Comparison of ENCODE assay signal across 8 cellular contexts in genomic region chr3:185253645-185254410, GRCh38. TPM values are rescaled to one million over a fixed set of nuclear protein-coding genes. Genes with fewer than 3 reads are reported as not detected.
A peak's percentile ranks its signal among the peaks of the same experiment; 100 is the strongest.
DNase-seq lines count a peak whose midpoint lies in the region; ATAC-seq, FAIRE-seq and TF ChIP-seq lines count a peak whose summit lies in the region.

Gene EHHADH (minus strand): TSS chr3:185254049. CDS start chr3:185254022, 27 bp downstream.

- peak within 1 kb of the TSS; percentile 42; the same call in 1 of the 2 replicates for H3K27ac ChIP-seq in SJCRH30
- H3K27ac ChIP-seq in pancreas, result peak within 1 kb of the TSS; percentile 5 to 65 (median 62)
- peak within 1 kb of the TSS; percentile 48 to 49 for H3K27ac ChIP-seq in thoracic aorta

- H3K4me1 Mint-ChIP-seq in activated naive CD4-positive, alpha-beta T cell treated with anti-CD3 and anti-CD28 coated beads for 36 hours (ENCODE audit: low read depth), result peaks cover 4% of the 10 kb centered on the region

- intact Hi-C loops in activated naive CD4-positive, alpha-beta T cell treated with anti-CD3 and anti-CD28 coated beads for 36 hours (cut with micrococcal nuclease), result loop anchor here (1.0 kb wide), 1 partner anchor 29 kb away; no protein-coding TSS in a partner anchor
- intact Hi-C loops in pancreas (cut with DNase I), result no loop called here

- H3K27me3 ChIP-seq in SJCRH30, result no peaks in the 10 kb centered on the region
- H3K27me3 ChIP-seq in pancreas, result no peaks in the 10 kb centered on the region
- H3K27me3 ChIP-seq in thoracic aorta (replicated peaks; ENCODE audit: insufficient read depth), result no peaks in the 10 kb centered on the region

- in situ Hi-C loops in ACHN (cut with HindIII; ENCODE audit: low pct_ligation_motif_present, low pct_unique_long_range_greater_than_20kb, low sequenced_read_pairs), result no loop called here

- H3K4me3 ChIP-seq in SJCRH30 (peak within 1 kb of the TSS; percentile 72), pancreas (peak within 1 kb of the TSS; percentile 43 to 69 (median 54)), thoracic aorta (peak within 1 kb of the TSS; percentile 94)

- 0 out of 2 replicates have a peak, but pooled peaks cover 3% of the 10 kb centered on the region for H3K9me3 ChIP-seq in SJCRH30 (replicated peaks)
- no peaks in the 10 kb centered on the region for H3K9me3 ChIP-seq in pancreas
- peaks cover 4% of the 10 kb centered on the region for H3K9me3 ChIP-seq in thoracic aorta

- H3K36me3 ChIP-seq in SJCRH30 (no peaks in the 10 kb centered on the region), pancreas (no peaks in the 10 kb centered on the region), thoracic aorta (no peaks in the 10 kb centered on the region)

- CTCF ChIA-PET in activated naive CD4-positive, alpha-beta T cell treated with anti-CD3 and anti-CD28 coated beads for 36 hours (lab: Charles Lee), result interaction anchor here (0.5 to 1.4 kb wide), 3 partner anchors 22 to 54 kb away, joined by 3 to 5 read pairs (median 3); no protein-coding TSS in a partner anchor

- no peak for FAIRE-seq in pancreas (lab: Jason Lieb, UNC)

- TF ChIP-seq CTCF in pancreas (IDR thresholded peaks at IDR 0.05), result no peak
- no peak for TF ChIP-seq CTCF in thoracic aorta (IDR thresholded peaks at IDR 0.05)

- 0 out of 2 replicates have a peak, but pooled peaks cover 4% of the 10 kb centered on the region for H3K4me1 ChIP-seq in SJCRH30
- H3K4me1 ChIP-seq in pancreas, result peaks cover 8 to 18% (median 9%) of the 10 kb centered on the region in 3 donors
- no peaks in the 10 kb centered on the region for H3K4me1 ChIP-seq in thoracic aorta (ENCODE audit: control insufficient read depth in 1 of 2, low read depth in 2 of 2)

- peak; percentile 78 for DNase-seq in ACHN
- DNase-seq in HT1080 (ENCODE audit: low read depth), result peak; percentile 84
- peak; percentile 63 to 70 for DNase-seq in SJCRH30
- DNase-seq in activated naive CD4-positive, alpha-beta T cell treated with anti-CD3 and anti-CD28 coated beads for 36 hours, result peak; percentile 66
- DNase-seq in glomerular visceral epithelial cell (ENCODE audit: extremely low spot score), result peak; percentile 72
- peak; percentile 78 to 94 (median 83) for DNase-seq in pancreas
- DNase-seq in thoracic aorta (ENCODE audit: low spot score), result no peak

- ATAC-seq in GM19035 (IDR thresholded peaks at IDR 0.05; ENCODE audit: unreplicated experiment) (peak; percentile 72), pancreas (peak; percentile 99), thoracic aorta (ENCODE audit: insufficient number of reproducible peaks, low FRiP score, low read depth) (peak; percentile 69)

- WGBS in pancreas, 2 donors, result 1 to 2% methylated on average over 47 to 53 of the region's 53 CpGs

- peaks cover 10% of the 10 kb centered on the region for H3K9me3 Mint-ChIP-seq in activated naive CD4-positive, alpha-beta T cell treated with anti-CD3 and anti-CD28 coated beads for 36 hours

- H3K27me3 Mint-ChIP-seq in activated naive CD4-positive, alpha-beta T cell treated with anti-CD3 and anti-CD28 coated beads for 36 hours (ENCODE audit: low read depth), result peaks cover 10% of the 10 kb centered on the region

- peak within 1 kb of the TSS; percentile 67 for H3K4me3 Mint-ChIP-seq in activated naive CD4-positive, alpha-beta T cell treated with anti-CD3 and anti-CD28 coated beads for 36 hours

- H3K36me3 Mint-ChIP-seq in activated naive CD4-positive, alpha-beta T cell treated with anti-CD3 and anti-CD28 coated beads for 36 hours (ENCODE audit: low read depth), result peaks cover 4% of the 10 kb centered on the region

- H3K27ac Mint-ChIP-seq in activated naive CD4-positive, alpha-beta T cell treated with anti-CD3 and anti-CD28 coated beads for 36 hours, result no peak within 1 kb of the TSS

RNA-seq across cellular contexts. Expression of gene EHHADH, which starts in this region (rescaled TPM):
- total RNA-seq in HT1080 (2014; rRNA removed; shearing (Covaris generic)), result 2.2 and 6.8 TPM in 2 replicates
- polyA plus RNA-seq in HT1080 (2015; cell fraction: cytosol; rRNA removed), result 2.1 and 2.8 TPM in 2 replicates
- polyA plus RNA-seq in HT1080 (2015; cell fraction: nucleus; rRNA removed), result 3.5 and 4.2 TPM in 2 replicates
- 3.4 and 5.7 TPM in 2 replicates for total RNA-seq in SJCRH30 (2014; rRNA removed; shearing (Covaris generic))
- 1 to 10 TPM; 2.9 to 3.5 TPM for total RNA-seq in activated naive CD4-positive, alpha-beta T cell treated with anti-CD3 and anti-CD28 coated beads for 36 hours
- 10 to 100 TPM in 1 of 6 donors, 1 to 10 TPM in 5; 6.1 to 10.4 (median 7.3) TPM for total RNA-seq in pancreas
- polyA plus RNA-seq in pancreas, result 1 to 10 TPM; 2.6 to 3.6 TPM
- 1 to 10 TPM; 2.0 to 3.1 TPM for total RNA-seq in thoracic aorta
